ENCODE assay signal across 8 cellular contexts in the genomic region with DNA sequence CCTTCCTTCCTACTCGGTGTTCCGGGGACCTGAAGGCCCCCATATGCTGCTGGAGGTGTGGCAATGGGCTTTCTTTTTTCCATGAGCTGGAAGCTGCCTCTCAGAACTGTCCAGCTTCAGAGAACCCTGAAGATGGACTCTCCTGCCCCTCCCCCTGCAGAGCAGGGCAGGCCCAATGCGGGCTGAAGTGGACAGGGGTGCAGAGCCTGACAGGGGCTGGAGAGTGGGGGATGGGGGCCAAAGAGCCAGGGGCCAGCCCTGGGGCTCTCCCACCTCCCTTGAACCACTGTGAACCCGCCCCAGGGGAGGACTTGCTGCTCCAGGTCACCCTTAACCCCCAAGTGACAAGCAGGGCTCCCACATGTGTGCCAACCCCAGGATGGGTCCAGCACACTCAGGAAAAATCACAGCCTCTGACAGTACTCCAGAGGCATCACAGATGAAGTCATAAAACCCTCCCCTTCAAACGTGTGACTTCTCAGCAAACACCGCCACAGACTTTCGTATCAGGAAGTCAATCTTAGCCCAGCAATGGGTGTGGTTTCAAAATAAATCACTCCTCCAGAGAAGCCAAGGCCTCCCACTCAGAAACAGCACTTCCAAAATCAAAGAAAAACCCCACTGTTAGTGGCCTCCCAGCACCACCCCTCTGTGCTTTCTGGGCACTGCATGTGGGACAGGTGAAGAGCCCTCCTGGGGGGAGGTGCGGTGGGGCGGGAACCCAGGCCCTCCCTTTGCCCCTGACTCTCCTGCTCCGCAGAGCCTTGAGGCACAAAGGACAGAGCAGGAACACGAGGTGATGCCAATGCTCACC.
DNase-seq lines count a peak whose midpoint lies in the region; ATAC-seq and TF ChIP-seq lines count a peak whose summit lies in the region.

No MANE protein-coding gene starts in this region.

- no peak overlapping the region for H2AFZ ChIP-seq in OCI-LY7 (ENCODE audit: low read length)

- no peak overlapping the region for H3K27ac ChIP-seq in OCI-LY7 (ENCODE audit: low read depth, low read length, poor library complexity, severe bottlenecking)
- peak overlapping the region; percentile 82 to 86 for H3K27ac ChIP-seq in right atrium auricular region

- DNase-seq in OCI-LY7 (ENCODE audit: low spot score) (peak; percentile 38), right atrium auricular region (ENCODE audit: low spot score) (peak; percentile 73), HuH-7 (ENCODE audit: low spot score) (no peak), dedifferentiated amniotic fluid mesenchymal stem cell (ENCODE audit: extremely low spot score) (no peak)
- peak; percentile 53 for DNase-seq in activated naive CD4-positive, alpha-beta T cell treated with anti-CD3 and anti-CD28 coated beads, Interleukin-2, amount 50 U/mL, for 16 hours
- peak; percentile 68 for DNase-seq in stimulated activated CD4-positive, alpha-beta T cell treated with anti-CD3 and anti-CD28 coated beads, Interleukin-4, amount 100 ng/mL, for 24 hours

- H3K9me2 ChIP-seq in OCI-LY7 (ENCODE audit: insufficient read depth, low read length): no peaks in the 10 kb centered on the region

- H3K9me3 ChIP-seq in OCI-LY7 (ENCODE audit: low read length): no peaks in the 10 kb centered on the region
- no peaks in the 10 kb centered on the region for H3K9me3 ChIP-seq in right atrium auricular region

- peak overlapping the region; percentile 30 for H3K4me3 ChIP-seq in OCI-LY7 (ENCODE audit: low read depth, low read length, poor library complexity, severe bottlenecking)
- no peak overlapping the region for H3K4me3 ChIP-seq in right atrium auricular region

- BruUV-seq in OCI-LY7 (replicated peaks; lab: Mats Ljungman, UMichigan): no TSS peak

- H3K4me2 ChIP-seq in OCI-LY7 (ENCODE audit: low read length): peak overlapping the region; percentile 61

- H4K20me1 ChIP-seq in OCI-LY7 (ENCODE audit: insufficient read depth, low read length): peaks cover 17% of the 10 kb centered on the region

- TF ChIP-seq CTCF in OCI-LY7 (conservative IDR thresholded peaks at IDR 0.05; ENCODE audit: low read length) (no peak), right atrium auricular region (IDR thresholded peaks at IDR 0.05) (peak in 1 of 2 donors; percentile 18)

- CTCF ChIA-PET in OCI-LY7 (lab: Charles Lee; ENCODE audit: unreplicated experiment): interaction anchor here (1.2 kb wide), 1 partner anchor 10 kb away, joined by 3 read pairs; no protein-coding TSS in a partner anchor

- intact Hi-C loops in OCI-LY7 (cut with micrococcal nuclease; ENCODE audit: unreplicated experiment): no loop called here

- H3K4me1 ChIP-seq in OCI-LY7 (ENCODE audit: insufficient read depth, low read length, poor library complexity, severe bottlenecking): peaks cover 35% of the 10 kb centered on the region
- peaks cover 0 to 80% of the 10 kb centered on the region in 2 donors for H3K4me1 ChIP-seq in right atrium auricular region

- H3K36me3 ChIP-seq in OCI-LY7 (ENCODE audit: insufficient read depth, low read length) (no peaks in the 10 kb centered on the region), right atrium auricular region (no peaks in the 10 kb centered on the region)

- ATAC-seq in GM21717 (IDR thresholded peaks at IDR 0.05; ENCODE audit: unreplicated experiment): peak; percentile 46
- ATAC-seq in HG03565 (IDR thresholded peaks at IDR 0.05; ENCODE audit: unreplicated experiment): no peak

- no peaks in the 10 kb centered on the region for H3K79me2 ChIP-seq in OCI-LY7 (ENCODE audit: insufficient read depth, low read depth, low read length)

- no peaks in the 10 kb centered on the region for H3K27me3 ChIP-seq in right atrium auricular region

- POLR2A ChIA-PET in OCI-LY7 (lab: Charles Lee): interaction anchor here (0.7 kb wide), 1 partner anchor 87 kb away, joined by 3 read pairs; no protein-coding TSS in a partner anchor

Comparison
In these comparisons a context has a peak if more than half of its experiments do, and no peak if none do; other contexts are left out.
1. DNase-seq: peak in OCI-LY7 (single experiment), activated naive CD4-positive, alpha-beta T cell treated with anti-CD3 and anti-CD28 coated beads, Interleukin-2, amount 50 U/mL, for 16 hours (single experiment), right atrium auricular region (single experiment) and stimulated activated CD4-positive, alpha-beta T cell treated with anti-CD3 and anti-CD28 coated beads, Interleukin-4, amount 100 ng/mL, for 24 hours (single experiment); none in HuH-7 (single experiment) and dedifferentiated amniotic fluid mesenchymal stem cell (single experiment).